14 cellular contexts compared by ENCODE assay signal in the genomic region with DNA sequence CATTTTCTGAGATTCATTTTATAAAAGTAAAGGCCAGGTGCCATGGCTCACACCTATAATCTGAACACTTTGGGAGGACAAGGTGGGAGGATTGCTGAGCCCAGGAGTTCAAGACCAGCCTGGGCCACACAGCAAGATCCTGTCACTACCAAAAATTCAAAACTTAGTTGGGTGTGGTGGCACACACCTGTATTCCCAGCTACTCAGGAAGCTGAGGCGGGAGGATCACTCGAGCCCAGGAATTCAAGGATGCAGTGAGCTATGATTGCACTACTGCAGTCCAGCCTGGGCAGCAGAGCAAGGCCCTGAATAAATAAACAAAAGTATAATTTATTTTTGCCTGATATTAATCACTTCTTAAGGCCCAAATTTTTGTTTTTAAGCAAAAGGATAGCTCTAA. TPM values are rescaled to one million over a fixed set of nuclear protein-coding genes. Genes with fewer than 3 reads are reported as not detected.
DNase-seq lines count a peak whose midpoint lies in the region; ATAC-seq and TF ChIP-seq lines count a peak whose summit lies in the region.
"Had no signal": no experiment of that assay in that cellular context is flagged by ENCODE, and none has a peak within 500 bp of the region (broad histone marks: within the 10 kb centered on the region; RNA-seq: fewer than 3 reads in every experiment).

No MANE protein-coding gene starts in this region.

- TF ChIP-seq POLR2A in spleen (IDR thresholded peaks at IDR 0.05): no peak

- H3K9me3 Mint-ChIP-seq in activated CD4-positive, alpha-beta T cell treated with anti-CD3 and anti-CD28 coated beads, Interleukin-2, amount 10 ng/mL, durations not matched to agents 24 days and 14 days: no peaks in the 10 kb centered on the region
- no peaks in the 10 kb centered on the region for H3K9me3 Mint-ChIP-seq in central memory CD8-positive, alpha-beta T cell
- H3K9me3 Mint-ChIP-seq in stimulated activated memory B cell treated with anti-CD40 and anti-IgM and Interleukin-4, amounts not matched to agents 10 μg/mL and 1 μg/mL and 100 μg/mL, for 72 hours: no peaks in the 10 kb centered on the region

- H3K4me3 ChIP-seq in GM23248: no peak overlapping the region
- H3K4me3 ChIP-seq in spleen: no peak overlapping the region
- H3K4me3 ChIP-seq: SJSA1 had no signal

- H3K9ac ChIP-seq in GM23248: no peak overlapping the region

- 95% methylated on average over 2 of the region's 2 CpGs for WGBS in GM23248 (ENCODE audit: low coverage in 1 of 2, low lambda C conversion rate in 2 of 2, missing lambda C conversion rate in 2 of 2), 2 experiments
- WGBS in spleen, 5 donors: 78 to 94% (median 85%) methylated on average over 2 of the region's 2 CpGs

- peaks cover 52% of the 10 kb centered on the region for H3F3A ChIP-seq in GM23248 (ENCODE audit: insufficient read depth)

- no peak overlapping the region for H3K4me3 Mint-ChIP-seq in activated CD4-positive, alpha-beta T cell treated with anti-CD3 and anti-CD28 coated beads, Interleukin-2, amount 10 ng/mL, durations not matched to agents 24 days and 14 days
- H3K4me3 Mint-ChIP-seq in central memory CD8-positive, alpha-beta T cell: no peak overlapping the region
- H3K4me3 Mint-ChIP-seq in stimulated activated memory B cell treated with anti-CD40 and anti-IgM and Interleukin-4, amounts not matched to agents 10 μg/mL and 1 μg/mL and 100 μg/mL, for 72 hours: no peak overlapping the region
- H3K4me3 Mint-ChIP-seq: CD14-positive monocyte had no signal

- H3K36me3 ChIP-seq in GM23248 (ENCODE audit: low read depth) (peaks cover 47% of the 10 kb centered on the region), spleen (peaks cover 0 to 91% (median 41%) of the 10 kb centered on the region in 6 donors)

- no peak overlapping the region for H2AFZ ChIP-seq in GM23248

- peak overlapping the region; percentile 42 for H3K27ac Mint-ChIP-seq in activated CD4-positive, alpha-beta T cell treated with anti-CD3 and anti-CD28 coated beads, Interleukin-2, amount 10 ng/mL, durations not matched to agents 24 days and 14 days
- peak overlapping the region; percentile 93 for H3K27ac Mint-ChIP-seq in central memory CD8-positive, alpha-beta T cell (ENCODE audit: low read depth)
- peak overlapping the region; percentile 93 for H3K27ac Mint-ChIP-seq in stimulated activated memory B cell treated with anti-CD40 and anti-IgM and Interleukin-4, amounts not matched to agents 10 μg/mL and 1 μg/mL and 100 μg/mL, for 72 hours

- H3K79me2 ChIP-seq in GM23248 (ENCODE audit: insufficient read depth): no peaks in the 10 kb centered on the region

- 0 out of 2 replicates have a peak overlapping the region, but pooled peaks have one; percentile 76 for H3K27ac ChIP-seq in GM23248
- no peak overlapping the region for H3K27ac ChIP-seq in spleen
- H3K27ac ChIP-seq: SJSA1 had no signal

- H4K20me1 ChIP-seq in GM23248 (ENCODE audit: insufficient read depth): no peaks in the 10 kb centered on the region

- peaks cover 18% of the 10 kb centered on the region for H3K36me3 Mint-ChIP-seq in activated CD4-positive, alpha-beta T cell treated with anti-CD3 and anti-CD28 coated beads, Interleukin-2, amount 10 ng/mL, durations not matched to agents 24 days and 14 days (ENCODE audit: low read depth)
- H3K36me3 Mint-ChIP-seq in central memory CD8-positive, alpha-beta T cell (ENCODE audit: insufficient read depth): peaks cover 24% of the 10 kb centered on the region
- H3K36me3 Mint-ChIP-seq in stimulated activated memory B cell treated with anti-CD40 and anti-IgM and Interleukin-4, amounts not matched to agents 10 μg/mL and 1 μg/mL and 100 μg/mL, for 72 hours: peaks cover 42% of the 10 kb centered on the region

- no peaks in the 10 kb centered on the region for H3K9me2 ChIP-seq in GM23248 (ENCODE audit: insufficient read depth)

- TF ChIP-seq CTCF in spleen (IDR thresholded peaks at IDR 0.05 in 8 of 11, conservative IDR thresholded peaks at IDR 0.05 in 3 of 11): no peak

- no peak overlapping the region for H3K4me2 ChIP-seq in GM23248 (ENCODE audit: unreplicated experiment)

- H3K27me3 ChIP-seq in GM23248 (replicated peaks; ENCODE audit: insufficient read depth): no peaks in the 10 kb centered on the region
- no peaks in the 10 kb centered on the region for H3K27me3 ChIP-seq in spleen (replicated peaks in 1 of 7)
- H3K27me3 ChIP-seq: SJSA1 had no signal

- no peaks in the 10 kb centered on the region for H3K9me3 ChIP-seq in GM23248 (ENCODE audit: low read depth)
- H3K9me3 ChIP-seq in spleen: no peaks in the 10 kb centered on the region
- H3K9me3 ChIP-seq: SJSA1 had no signal

- in situ Hi-C loops in GM23248 (cut with MboI): no loop called here

- DNase-seq in activated CD4-positive, alpha-beta T cell treated with anti-CD3 and anti-CD28 coated beads, Interleukin-2, amount 10 ng/mL, durations not matched to agents 24 days and 14 days: no peak
- no peak for DNase-seq in activated CD4-positive, alpha-beta T cell treated with anti-CD3 and anti-CD28 coated beads, Interleukin-2, amount 50 U/mL, for 4 hours
- no peak for DNase-seq in GM23248
- DNase-seq in central memory CD8-positive, alpha-beta T cell (ENCODE audit: low spot score in 2 of 2): no peak
- DNase-seq in posterior vena cava (ENCODE audit: low spot score): no peak
- no peak for DNase-seq in occipital lobe (lab: John Stamatoyannopoulos, UW)
- DNase-seq in spleen: no peak
- DNase-seq: H7, left ventricle myocardium superior, NCI-H446 had no signal

- ATAC-seq in central memory CD8-positive, alpha-beta T cell (replicated peaks; ENCODE audit: extremely low read depth, poor library complexity, severe bottlenecking): no peak
- ATAC-seq in stimulated activated memory B cell treated with anti-CD40 and anti-IgM and Interleukin-4, amounts not matched to agents 10 μg/mL and 1 μg/mL and 100 μg/mL, for 72 hours: no peak

- intact Hi-C loops in activated CD4-positive, alpha-beta T cell treated with anti-CD3 and anti-CD28 coated beads, Interleukin-2, amount 10 ng/mL, durations not matched to agents 24 days and 14 days (cut with micrococcal nuclease): loop anchor here (10.0 kb wide), 1 partner anchor 49 kb away; no protein-coding TSS in a partner anchor
- intact Hi-C loops in posterior vena cava (cut with DNase I) (no loop called here), spleen (cut with DNase I; ENCODE audit: low total_unique reads) (no loop called here)

- no peaks in the 10 kb centered on the region for H3K27me3 Mint-ChIP-seq in activated CD4-positive, alpha-beta T cell treated with anti-CD3 and anti-CD28 coated beads, Interleukin-2, amount 10 ng/mL, durations not matched to agents 24 days and 14 days
- no peaks in the 10 kb centered on the region for H3K27me3 Mint-ChIP-seq in central memory CD8-positive, alpha-beta T cell
- H3K27me3 Mint-ChIP-seq in stimulated activated memory B cell treated with anti-CD40 and anti-IgM and Interleukin-4, amounts not matched to agents 10 μg/mL and 1 μg/mL and 100 μg/mL, for 72 hours: no peaks in the 10 kb centered on the region

- H3K4me1 Mint-ChIP-seq in activated CD4-positive, alpha-beta T cell treated with anti-CD3 and anti-CD28 coated beads, Interleukin-2, amount 10 ng/mL, durations not matched to agents 24 days and 14 days: peaks cover 39% of the 10 kb centered on the region
- H3K4me1 Mint-ChIP-seq in central memory CD8-positive, alpha-beta T cell: peaks cover 21% of the 10 kb centered on the region
- H3K4me1 Mint-ChIP-seq in stimulated activated memory B cell treated with anti-CD40 and anti-IgM and Interleukin-4, amounts not matched to agents 10 μg/mL and 1 μg/mL and 100 μg/mL, for 72 hours: peaks cover 32% of the 10 kb centered on the region

- H3K4me1 ChIP-seq in GM23248 (ENCODE audit: insufficient read depth) (peaks cover 27% of the 10 kb centered on the region), spleen (peaks cover 7 to 27% (median 16%) of the 10 kb centered on the region in 6 donors)

RNA-seq across cellular contexts. Expression of a gene that starts 40.5 kb away (rescaled TPM):
- 3.2 and 3.9 TPM in 2 replicates for total RNA-seq in activated CD4-positive, alpha-beta T cell treated with anti-CD3 and anti-CD28 coated beads, Interleukin-2, amount 10 ng/mL, durations not matched to agents 24 days and 14 days
- total RNA-seq in GM23248 (2014; rRNA removed; shearing (Covaris generic)): 1.6 and 5.7 TPM in 2 replicates
- polyA plus RNA-seq in GM23248 (2016; fragmentation: Nextera tagmentation; extraction: Ambion mirVana) (13.3 and 15.2 TPM in 2 replicates), spleen (10 to 100 TPM; 13.5 to 18.8 (median 15.1) TPM)
- total RNA-seq in posterior vena cava (10 to 100 TPM in 1 of 2 donors, 1 to 10 TPM in 1; 9.9 to 11.1 TPM), occipital lobe (5.6 TPM), spleen (10 to 100 TPM; 11.3 to 22.8 (median 17.8) TPM)
- total RNA-seq: Daoy had no signal

Comparison
In these comparisons a context has a peak if more than half of its experiments do, and no peak if none do; other contexts are left out.
1. H3K27ac Mint-ChIP-seq: peak in every context shown above with its lines; median percentile 93 in central memory CD8-positive, alpha-beta T cell; 93 in stimulated activated memory B cell treated with anti-CD40 and anti-IgM and Interleukin-4, amounts not matched to agents 10 μg/mL and 1 μg/mL and 100 μg/mL, for 72 hours; 42 in activated CD4-positive, alpha-beta T cell treated with anti-CD3 and anti-CD28 coated beads, Interleukin-2, amount 10 ng/mL, durations not matched to agents 24 days and 14 days.